21 cellular contexts compared by ENCODE assay signal in genomic region chr17:34654276-34654675, GRCh38.
"Had no signal": no experiment of that assay in that cellular context is flagged by ENCODE, and none has a peak within 500 bp of the region (broad histone marks: within the 10 kb centered on the region; RNA-seq: fewer than 3 reads in every experiment).

No MANE protein-coding gene starts in this region.

- H3K36me3 ChIP-seq: SJSA1 had no signal

- H3K4me1 ChIP-seq: SJSA1 had no signal

- DNase-seq: activated CD4-positive, alpha-beta memory T cell treated with anti-CD3 and anti-CD28 coated beads for 36 hours; activated CD4-positive, alpha-beta T cell treated with anti-CD3 and anti-CD28 coated beads, Interleukin-2, amount 10 ng/mL, durations not matched to agents 7 days and 5 days; activated CD4-positive, CD25-positive, alpha-beta regulatory T cell; activated gamma-delta T cell; activated naive CD4-positive, alpha-beta T cell treated with anti-CD3 and anti-CD28 coated beads, Interleukin-2, amount 10 ng/mL, durations not matched to agents 7 days and 5 days; activated naive CD8-positive, alpha-beta T cell treated with anti-CD3 and anti-CD28 coated beads for 36 hours; activated T-cell treated with anti-CD3 and anti-CD28 coated beads for 4 hours; activated T-cell treated with anti-CD3 and anti-CD28 coated beads, Interleukin-2, amount 50 U/mL, for 48 hours; Karpas-422; NCI-H1092; NCI-H1694 treated with DMSO at 0.1 percent for 48 hours; NCI-H2029 treated with DMSO at 0.1 percent for 48 hours; NCI-H510A treated with DMSO at 0.1 percent for 48 hours; NK-92 treated with Interleukin-12 subunit alpha and Interleukin-12 subunit beta, amount 100 ng/mL, for 24 hours; PC-3; SHP77; SW 1271 had no signal

- H3K4me3 ChIP-seq: K562, SJSA1 had no signal

- H3K27ac ChIP-seq: SJSA1, VCaP had no signal

- FAIRE-seq: K562, RCC 7860 had no signal

- H3K9me3 ChIP-seq: SJSA1 had no signal
